ENCODE assay signal across 19 cellular contexts in the genomic region with DNA sequence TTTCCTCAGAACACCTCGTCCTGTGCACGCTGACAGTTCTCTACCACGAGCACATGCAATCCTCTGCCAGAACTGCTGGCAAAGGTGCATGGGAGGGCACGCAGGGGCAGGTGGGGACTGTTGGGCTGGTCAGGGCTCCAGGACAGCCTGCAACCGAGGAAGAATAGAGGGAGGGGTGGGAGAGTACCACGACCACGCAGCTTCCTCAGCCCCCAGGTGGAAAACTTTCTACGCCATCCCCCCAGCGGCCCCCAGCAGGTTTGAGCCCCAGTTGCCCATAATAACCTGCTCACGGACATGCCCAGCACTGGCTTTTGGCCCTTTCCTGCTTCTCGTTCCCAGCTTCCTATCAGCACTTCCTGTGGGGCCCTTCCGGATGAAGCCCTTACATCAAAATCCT.
"Had no signal": no experiment of that assay in that cellular context is flagged by ENCODE, and none has a peak within 500 bp of the region (broad histone marks: within the 10 kb centered on the region; RNA-seq: fewer than 3 reads in every experiment).

No MANE protein-coding gene starts in this region.

- H3K4me3 ChIP-seq: coronary artery, dorsolateral prefrontal cortex, esophagus muscularis mucosa, gastrocnemius medialis, left lung, lung, skin epidermis, stomach, thoracic aorta, transverse colon had no signal

- H3K27ac ChIP-seq: coronary artery, dorsolateral prefrontal cortex, epithelial cell of prostate, esophagus muscularis mucosa, gastrocnemius medialis, left lung, skin epidermis, stomach, thoracic aorta, transverse colon had no signal

- H3K36me3 ChIP-seq: esophagus muscularis mucosa, gastrocnemius medialis, left lung, stomach, thoracic aorta, transverse colon had no signal

- DNase-seq: dorsolateral prefrontal cortex; effector CD8-positive, alpha-beta T cell; gastrocnemius medialis; islet precursor cell; left lung; mesendoderm; naive thymus-derived CD4-positive, alpha-beta T cell; stimulated activated CD4-positive, alpha-beta T cell treated with anti-CD3 and anti-CD28 coated beads, Interleukin-12 subunit alpha, Interleukin-12 subunit beta, amount 100 ng/mL, for 4 hours; stimulated activated naive CD4-positive, alpha-beta T cell; stomach; substantia nigra; transverse colon had no signal

- H3K4me1 Mint-ChIP-seq: naive thymus-derived CD4-positive, alpha-beta T cell had no signal

- H3K9me3 ChIP-seq: gastrocnemius medialis, left lung, thoracic aorta, transverse colon had no signal

- H3K9me3 Mint-ChIP-seq: naive thymus-derived CD4-positive, alpha-beta T cell had no signal

- H3K4me1 ChIP-seq: esophagus muscularis mucosa, gastrocnemius medialis, left lung, stomach, transverse colon had no signal

- H3K27me3 ChIP-seq: dorsolateral prefrontal cortex, transverse colon had no signal

- ATAC-seq: gastrocnemius medialis; left lung; naive thymus-derived CD4-positive, alpha-beta T cell; sciatic nerve had no signal

- H3K36me3 Mint-ChIP-seq: naive thymus-derived CD4-positive, alpha-beta T cell had no signal
